Comparison of ENCODE assay signal across 8 cellular contexts in the genomic region with DNA sequence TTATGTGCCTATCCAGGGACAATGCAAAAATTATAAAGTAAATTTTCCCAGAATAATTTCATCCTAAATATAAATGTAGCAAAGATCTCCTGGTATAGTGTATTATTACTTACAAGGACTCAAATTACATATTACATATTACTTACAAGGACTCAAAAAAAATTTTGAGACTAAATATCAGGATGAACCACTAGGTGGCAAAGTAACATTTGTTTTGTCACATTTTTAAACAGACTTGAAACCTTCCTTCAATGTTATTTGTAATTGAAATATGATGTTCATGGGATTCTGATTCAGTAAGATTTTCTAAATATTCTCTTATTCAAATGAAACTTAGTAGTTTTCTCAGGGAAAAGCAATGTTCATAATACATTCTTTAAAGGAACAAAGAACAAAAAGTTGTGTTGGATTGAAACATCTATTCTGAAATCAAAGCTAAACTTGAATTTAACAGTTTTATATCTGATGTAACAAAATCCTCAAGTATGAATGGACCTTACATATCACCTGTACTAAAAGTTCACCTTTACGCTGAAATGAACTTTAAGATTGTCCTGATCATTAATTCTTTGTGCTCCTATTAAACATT.
DNase-seq lines count a peak whose midpoint lies in the region; ATAC-seq, FAIRE-seq and TF ChIP-seq lines count a peak whose summit lies in the region.

No MANE protein-coding gene starts in this region.

- no peaks in the 10 kb centered on the region for H3K4me1 ChIP-seq in kidney (ENCODE audit: control insufficient read depth in 1 of 2, insufficient read depth in 1 of 2, low read depth in 1 of 2, low read length in 2 of 2)

- H3K27me3 Mint-ChIP-seq in activated T-helper 2 cell treated with anti-CD3 and anti-CD28 coated beads, Interferon-gamma antibody, Interleukin-2, Interleukin-4, amounts not matched to agents 10 μg/mL and 5 μg/mL and 100 μg/mL, durations not matched to agents 14 hours and 24 hours and 36 hours (ENCODE audit: low read depth) = peaks cover 4% of the 10 kb centered on the region

- no peaks in the 10 kb centered on the region for H3K36me3 ChIP-seq in kidney (ENCODE audit: control insufficient read depth in 1 of 2, insufficient read depth in 2 of 2, low read length in 2 of 2)

- TF ChIP-seq CTCF in AG09319 (IDR thresholded peaks at IDR 0.05; ENCODE audit: low read depth, low read length) = peak; percentile 45
- TF ChIP-seq CTCF in kidney (IDR thresholded peaks at IDR 0.05; ENCODE audit: borderline replicate concordance, extremely low read depth, insufficient read depth) = peak; percentile 61

- DNase-seq in AG09319 (ENCODE audit: extremely low read depth, low read depth) (peak; percentile 40), NCI-H2081 (lab: John Stamatoyannopoulos, UW) (peak; percentile 60 to 77), amniotic epithelial cell (ENCODE audit: low read depth) (peak; percentile 80), kidney (no peak), islet precursor cell (no peak)
- no peak for DNase-seq in activated T-helper 2 cell treated with anti-CD3 and anti-CD28 coated beads, Interferon-gamma antibody, Interleukin-2, Interleukin-4, amounts not matched to agents 10 μg/mL and 5 μg/mL and 100 μg/mL, durations not matched to agents 14 hours and 24 hours and 36 hours (ENCODE audit: low spot score)

- intact Hi-C loops in kidney (cut with DNase I) = loop anchor here (10.0 kb wide), 1 partner anchor 334 kb away; no protein-coding TSS in a partner anchor
- intact Hi-C loops in activated T-helper 2 cell treated with anti-CD3 and anti-CD28 coated beads, Interferon-gamma antibody, Interleukin-2, Interleukin-4, amounts not matched to agents 10 μg/mL and 5 μg/mL and 100 μg/mL, durations not matched to agents 14 hours and 24 hours and 36 hours (cut with micrococcal nuclease) = loop anchor here (1.0 to 2.0 kb wide), 3 partner anchors 332 to 598 kb away; no protein-coding TSS in a partner anchor

- H3K9me3 Mint-ChIP-seq in activated T-helper 2 cell treated with anti-CD3 and anti-CD28 coated beads, Interferon-gamma antibody, Interleukin-2, Interleukin-4, amounts not matched to agents 10 μg/mL and 5 μg/mL and 100 μg/mL, durations not matched to agents 14 hours and 24 hours and 36 hours = peaks cover under 1% of the 10 kb centered on the region

- no peak overlapping the region for H3K9ac ChIP-seq in kidney (ENCODE audit: low read length in 2 of 2)

- H3K27ac Mint-ChIP-seq in activated T-helper 2 cell treated with anti-CD3 and anti-CD28 coated beads, Interferon-gamma antibody, Interleukin-2, Interleukin-4, amounts not matched to agents 10 μg/mL and 5 μg/mL and 100 μg/mL, durations not matched to agents 14 hours and 24 hours and 36 hours = no peak overlapping the region

- no peaks in the 10 kb centered on the region for H3K36me3 Mint-ChIP-seq in activated T-helper 2 cell treated with anti-CD3 and anti-CD28 coated beads, Interferon-gamma antibody, Interleukin-2, Interleukin-4, amounts not matched to agents 10 μg/mL and 5 μg/mL and 100 μg/mL, durations not matched to agents 14 hours and 24 hours and 36 hours (ENCODE audit: low read depth)

- peak; percentile 99 for FAIRE-seq in kidney (lab: Jason Lieb, UNC)

- H3K27ac ChIP-seq in kidney (ENCODE audit: low read depth in 2 of 2, low read length in 2 of 2) = no peak overlapping the region

- H3K4me3 Mint-ChIP-seq in activated T-helper 2 cell treated with anti-CD3 and anti-CD28 coated beads, Interferon-gamma antibody, Interleukin-2, Interleukin-4, amounts not matched to agents 10 μg/mL and 5 μg/mL and 100 μg/mL, durations not matched to agents 14 hours and 24 hours and 36 hours (ENCODE audit: low read depth) = no peak overlapping the region

- no peak overlapping the region for H3K4me3 ChIP-seq in kidney (ENCODE audit: low read length in 2 of 2)

- ATAC-seq in GM18909 (IDR thresholded peaks at IDR 0.05; ENCODE audit: poor library complexity, unreplicated experiment) (peak; percentile 59), GM21390 (IDR thresholded peaks at IDR 0.05; ENCODE audit: unreplicated experiment) (no peak)

- no peaks in the 10 kb centered on the region for H3K9me3 ChIP-seq in kidney (ENCODE audit: control insufficient read depth in 1 of 2, low read length in 2 of 2)

- H3K4me1 Mint-ChIP-seq in activated T-helper 2 cell treated with anti-CD3 and anti-CD28 coated beads, Interferon-gamma antibody, Interleukin-2, Interleukin-4, amounts not matched to agents 10 μg/mL and 5 μg/mL and 100 μg/mL, durations not matched to agents 14 hours and 24 hours and 36 hours (ENCODE audit: low read depth) = no peaks in the 10 kb centered on the region

Comparison
In these comparisons a context has a peak if more than half of its experiments do, and no peak if none do; other contexts are left out.
1. DNase-seq: peak in AG09319 (single experiment), NCI-H2081 (2 of 2) and amniotic epithelial cell (single experiment); none in kidney (single experiment), activated T-helper 2 cell treated with anti-CD3 and anti-CD28 coated beads, Interferon-gamma antibody, Interleukin-2, Interleukin-4, amounts not matched to agents 10 μg/mL and 5 μg/mL and 100 μg/mL, durations not matched to agents 14 hours and 24 hours and 36 hours (single experiment) and islet precursor cell (single experiment).